Comparison of ENCODE assay signal across 1 cellular context in the genomic region with DNA sequence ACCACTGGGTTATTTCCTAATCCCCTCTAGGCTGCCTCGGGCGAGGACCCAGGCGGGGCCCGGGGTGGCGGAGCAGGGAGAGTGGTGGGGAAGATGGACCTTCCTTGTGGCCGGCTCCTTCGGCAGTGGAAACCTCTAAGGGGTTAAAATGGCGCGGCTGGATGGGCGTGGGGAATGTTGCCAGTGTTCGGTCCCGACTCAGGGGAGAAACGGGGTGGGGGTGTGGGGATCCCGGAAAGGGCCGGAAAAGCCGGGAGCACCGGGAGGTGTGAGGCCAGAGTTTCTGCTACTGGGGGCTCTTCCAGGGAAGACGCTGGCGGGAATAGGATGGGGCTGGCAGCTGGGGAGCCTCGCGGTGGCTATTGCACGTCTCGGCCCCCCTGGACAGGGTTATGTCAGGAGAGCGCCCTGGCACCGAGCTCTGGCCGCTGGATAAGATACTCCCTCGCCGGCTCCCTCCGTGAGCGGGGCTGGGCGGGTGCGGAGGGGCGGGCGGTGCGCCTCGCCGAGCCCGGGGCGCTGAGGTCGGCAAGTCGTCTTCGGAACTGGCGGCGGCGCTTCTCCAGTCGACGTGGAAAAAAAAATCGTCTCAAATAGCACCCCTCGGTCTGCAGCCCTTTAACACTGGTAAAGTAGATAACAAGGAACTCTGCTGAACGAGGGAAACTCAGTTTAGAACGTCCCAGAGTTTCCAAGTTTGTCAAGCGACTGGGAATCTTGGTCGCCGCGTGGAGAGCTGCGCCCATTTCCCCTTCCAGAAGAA.
TF ChIP-seq lines count a peak whose summit lies in the region.

No MANE protein-coding gene starts in this region.

TF ChIP-seq in HepG2, 621 proteins besides CTCF, POLR2A, EP300 and RAD21 (continued from another document and continues in another):
- TF ChIP-seq HOXA3 (CRISPR knock-in tag; IDR thresholded peaks at IDR 0.05) (no peak), ZNF383 (CRISPR knock-in tag; IDR thresholded peaks at IDR 0.05; ENCODE audit: borderline replicate concordance) (no peak), TGIF2 (CRISPR knock-in tag; IDR thresholded peaks at IDR 0.05) (no peak), CBX1 (IDR thresholded peaks at IDR 0.05; ENCODE audit: low read depth) (no peak), KAT8 (CRISPR knock-in tag; IDR thresholded peaks at IDR 0.05) (no peak), NKX3-1 (CRISPR knock-in tag; IDR thresholded peaks at IDR 0.05) (no peak), REL (CRISPR knock-in tag; conservative IDR thresholded peaks at IDR 0.05) (no peak), KLF16 (CRISPR knock-in tag; IDR thresholded peaks at IDR 0.05) (no peak), BCL6 (CRISPR knock-in tag; IDR thresholded peaks at IDR 0.05) (0 out of 2 replicates have a peak, but pooled peaks have one; percentile 27), ZNF143 (CRISPR knock-in tag; IDR thresholded peaks at IDR 0.05) (no peak), CENPT (CRISPR knock-in tag; IDR thresholded peaks at IDR 0.05; ENCODE audit: low read depth) (no peak), MED1 (CRISPR knock-in tag; IDR thresholded peaks at IDR 0.05) (no peak), ZNF430 (CRISPR knock-in tag; IDR thresholded peaks at IDR 0.05) (no peak), KLF15 (CRISPR knock-in tag; IDR thresholded peaks at IDR 0.05; ENCODE audit: borderline replicate concordance) (no peak), SRSF9 (IDR thresholded peaks at IDR 0.05; ENCODE audit: borderline replicate concordance, insufficient read depth, low read depth, low read length, poor library complexity, severe bottlenecking) (no peak), NFATC3 (CRISPR knock-in tag; IDR thresholded peaks at IDR 0.05) (no peak), ZMYM2 (CRISPR knock-in tag; IDR thresholded peaks at IDR 0.05) (no peak), JARID2 (CRISPR knock-in tag; IDR thresholded peaks at IDR 0.05; ENCODE audit: insufficient replicate concordance) (no peak), PCBP2 (optimal IDR thresholded peaks at IDR 0.05; ENCODE audit: low read depth, low read length, poor library complexity, severe bottlenecking) (no peak), AKNA (CRISPR knock-in tag; IDR thresholded peaks at IDR 0.05; ENCODE audit: borderline replicate concordance) (no peak), LCORL (IDR thresholded peaks at IDR 0.05) (no peak), LCORL (CRISPR knock-in tag; IDR thresholded peaks at IDR 0.05) (no peak), EZH2 (conservative IDR thresholded peaks at IDR 0.05; ENCODE audit: low read depth, low read length) (no peak), NR2F1 (CRISPR knock-in tag; IDR thresholded peaks at IDR 0.05) (no peak), XBP1 (CRISPR knock-in tag; IDR thresholded peaks at IDR 0.05) (no peak), TOPORS (CRISPR knock-in tag; IDR thresholded peaks at IDR 0.05) (no peak), SMAD1 (CRISPR knock-in tag; IDR thresholded peaks at IDR 0.05; ENCODE audit: borderline replicate concordance, low read depth) (0 out of 2 replicates have a peak, but pooled peaks have one; percentile 25), RFX3 (CRISPR knock-in tag; IDR thresholded peaks at IDR 0.05) (no peak), ZNF552 (CRISPR knock-in tag; IDR thresholded peaks at IDR 0.05; ENCODE audit: borderline replicate concordance) (no peak), ZC3H4 (CRISPR knock-in tag; IDR thresholded peaks at IDR 0.05; ENCODE audit: borderline replicate concordance) (no peak), KDM2A (CRISPR knock-in tag; IDR thresholded peaks at IDR 0.05; ENCODE audit: borderline replicate concordance, low read depth) (no peak; the same call in 1 of the 2 replicates), CCDC6 (CRISPR knock-in tag; IDR thresholded peaks at IDR 0.05) (no peak), ZSCAN25 (CRISPR knock-in tag; IDR thresholded peaks at IDR 0.05) (no peak), PLRG1 (conservative IDR thresholded peaks at IDR 0.05) (no peak), RORA (CRISPR knock-in tag; IDR thresholded peaks at IDR 0.05) (no peak), CCAR2 (optimal IDR thresholded peaks at IDR 0.05; ENCODE audit: low read depth, low read length) (no peak), ZNF687 (CRISPR knock-in tag; IDR thresholded peaks at IDR 0.05) (peak; percentile 62), RFXAP (CRISPR knock-in tag; IDR thresholded peaks at IDR 0.05; ENCODE audit: borderline replicate concordance) (no peak), ZBTB42 (CRISPR knock-in tag; IDR thresholded peaks at IDR 0.05) (no peak), FOXA1 (IDR thresholded peaks at IDR 0.05) (no peak), FOXA1 (CRISPR knock-in tag; IDR thresholded peaks at IDR 0.05) (no peak), FOXO1 (CRISPR knock-in tag; IDR thresholded peaks at IDR 0.05) (no peak), NFKBIZ (CRISPR knock-in tag; IDR thresholded peaks at IDR 0.05) (no peak)
- TF ChIP-seq, protein P1, sequence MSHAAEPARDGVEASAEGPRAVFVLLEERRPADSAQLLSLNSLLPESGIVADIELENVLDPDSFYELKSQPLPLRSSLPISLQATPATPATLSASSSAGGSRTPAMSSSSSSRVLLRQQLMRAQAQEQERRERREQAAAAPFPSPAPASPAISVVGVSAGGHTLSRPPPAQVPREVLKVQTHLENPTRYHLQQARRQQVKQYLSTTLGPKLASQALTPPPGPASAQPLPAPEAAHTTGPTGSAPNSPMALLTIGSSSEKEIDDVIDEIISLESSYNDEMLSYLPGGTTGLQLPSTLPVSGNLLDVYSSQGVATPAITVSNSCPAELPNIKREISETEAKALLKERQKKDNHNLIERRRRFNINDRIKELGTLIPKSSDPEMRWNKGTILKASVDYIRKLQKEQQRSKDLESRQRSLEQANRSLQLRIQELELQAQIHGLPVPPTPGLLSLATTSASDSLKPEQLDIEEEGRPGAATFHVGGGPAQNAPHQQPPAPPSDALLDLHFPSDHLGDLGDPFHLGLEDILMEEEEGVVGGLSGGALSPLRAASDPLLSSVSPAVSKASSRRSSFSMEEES (CRISPR knock-in tag; IDR thresholded peaks at IDR 0.05) = no peak
- TF ChIP-seq, protein P2, sequence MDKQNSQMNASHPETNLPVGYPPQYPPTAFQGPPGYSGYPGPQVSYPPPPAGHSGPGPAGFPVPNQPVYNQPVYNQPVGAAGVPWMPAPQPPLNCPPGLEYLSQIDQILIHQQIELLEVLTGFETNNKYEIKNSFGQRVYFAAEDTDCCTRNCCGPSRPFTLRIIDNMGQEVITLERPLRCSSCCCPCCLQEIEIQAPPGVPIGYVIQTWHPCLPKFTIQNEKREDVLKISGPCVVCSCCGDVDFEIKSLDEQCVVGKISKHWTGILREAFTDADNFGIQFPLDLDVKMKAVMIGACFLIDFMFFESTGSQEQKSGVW (CRISPR knock-in tag; IDR thresholded peaks at IDR 0.05; ENCODE audit: borderline replicate concordance) = no peak
- TF ChIP-seq, protein P3, sequence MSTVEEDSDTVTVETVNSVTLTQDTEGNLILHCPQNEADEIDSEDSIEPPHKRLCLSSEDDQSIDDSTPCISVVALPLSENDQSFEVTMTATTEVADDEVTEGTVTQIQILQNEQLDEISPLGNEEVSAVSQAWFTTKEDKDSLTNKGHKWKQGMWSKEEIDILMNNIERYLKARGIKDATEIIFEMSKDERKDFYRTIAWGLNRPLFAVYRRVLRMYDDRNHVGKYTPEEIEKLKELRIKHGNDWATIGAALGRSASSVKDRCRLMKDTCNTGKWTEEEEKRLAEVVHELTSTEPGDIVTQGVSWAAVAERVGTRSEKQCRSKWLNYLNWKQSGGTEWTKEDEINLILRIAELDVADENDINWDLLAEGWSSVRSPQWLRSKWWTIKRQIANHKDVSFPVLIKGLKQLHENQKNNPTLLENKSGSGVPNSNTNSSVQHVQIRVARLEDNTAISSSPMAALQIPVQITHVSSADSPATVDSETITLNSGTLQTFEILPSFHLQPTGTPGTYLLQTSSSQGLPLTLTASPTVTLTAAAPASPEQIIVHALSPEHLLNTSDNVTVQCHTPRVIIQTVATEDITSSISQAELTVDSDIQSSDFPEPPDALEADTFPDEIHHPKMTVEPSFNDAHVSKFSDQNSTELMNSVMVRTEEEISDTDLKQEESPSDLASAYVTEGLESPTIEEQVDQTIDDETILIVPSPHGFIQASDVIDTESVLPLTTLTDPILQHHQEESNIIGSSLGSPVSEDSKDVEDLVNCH (CRISPR knock-in tag; IDR thresholded peaks at IDR 0.05) = no peak
